7 cellular contexts compared by ENCODE assay signal in genomic region chr14:23057757-23058653, GRCh38. TPM values are rescaled to one million over a fixed set of nuclear protein-coding genes. Genes with fewer than 3 reads are reported as not detected.
DNase-seq lines count a peak whose midpoint lies in the region; ATAC-seq and TF ChIP-seq lines count a peak whose summit lies in the region.

No MANE protein-coding gene starts in this region.

- ATAC-seq in GM19025 (IDR thresholded peaks at IDR 0.05; ENCODE audit: low read depth, unreplicated experiment) (peak; percentile 45), HG03378 (IDR thresholded peaks at IDR 0.05; ENCODE audit: unreplicated experiment) (peak; percentile 67), lung (ENCODE audit: insufficient read depth, low FRiP score) (peak; percentile 80)

- DNase-seq in activated CD4-positive, alpha-beta T cell treated with anti-CD3 and anti-CD28 coated beads for 1 hour = peak; percentile 80
- DNase-seq in dermis blood vessel endothelial cell = peak; percentile 94
- DNase-seq in lung (ENCODE audit: low spot score) = peak; percentile 88
- peak; percentile 78 for DNase-seq in stimulated activated CD8-positive, alpha-beta memory T cell treated with anti-CD3 and anti-CD28 coated beads, Interleukin-12 subunit alpha, Interleukin-12 subunit beta, amount 100 ng/mL, for 1 hour (ENCODE audit: low read depth)
- DNase-seq in NCI-H187 treated with DMSO at 0.1 percent for 48 hours (lab: John Stamatoyannopoulos, UW) = no peak

- peaks cover 9 to 35% of the 10 kb centered on the region in 2 donors for H3K36me3 ChIP-seq in lung (ENCODE audit: control insufficient read depth in 2 of 2, insufficient read depth in 2 of 2, low read length in 2 of 2)

- no peaks in the 10 kb centered on the region for H3K9me3 ChIP-seq in lung (ENCODE audit: control insufficient read depth in 2 of 2, insufficient read depth in 1 of 2, low read length in 1 of 2)

- peak overlapping the region in 1 of 2 donors; percentile 55 for H3K27ac ChIP-seq in lung (ENCODE audit: low read depth in 1 of 2, low read length in 1 of 2)

- peak overlapping the region; percentile 51 for H3K4me3 ChIP-seq in lung

- peaks cover 2 to 8% of the 10 kb centered on the region in 2 donors for H3K4me1 ChIP-seq in lung (ENCODE audit: control insufficient read depth in 2 of 2, insufficient read depth in 2 of 2, low read length in 2 of 2)

- H3K27me3 ChIP-seq in lung (ENCODE audit: control insufficient read depth, insufficient read depth) = no peaks in the 10 kb centered on the region

- WGBS in lung, 2 donors = 1% methylated on average over 50 to 51 of the region's 51 CpGs

- TF ChIP-seq CTCF in lung (IDR thresholded peaks at IDR 0.05; ENCODE audit: control extremely low read depth, extremely low read depth) = peak; percentile 91

RNA-seq across cellular contexts. Expression of gene CDH24, which starts 0.7 kb away (rescaled TPM):
- 7.5 and 16.3 TPM in 2 replicates for total RNA-seq in dermis blood vessel endothelial cell
- total RNA-seq in lung = 1 to 10 TPM; 4.2 to 4.6 TPM
- 1 to 10 TPM; 2.0 to 4.8 TPM for polyA plus RNA-seq in lung

RNA-seq across cellular contexts. Expression of gene PSMB11, which starts 16.0 kb away (rescaled TPM):
- total RNA-seq in dermis blood vessel endothelial cell (not detected in 2 replicates), lung (not detected)
- polyA plus RNA-seq in lung = not detected

RNA-seq across cellular contexts. Expression of gene PSMB5, which starts 23.3 kb away (rescaled TPM):
- total RNA-seq in dermis blood vessel endothelial cell = 271 and 319 TPM in 2 replicates
- 100 to 1,000 TPM in 1 of 2 donors, 10 to 100 TPM in 1; 64.8 to 107 TPM for total RNA-seq in lung
- polyA plus RNA-seq in lung = 100 to 1,000 TPM in 1 of 2 donors, 10 to 100 TPM in 1; 94.6 to 147 TPM

RNA-seq across cellular contexts. Expression of gene ACIN1, which starts 36.9 kb away (rescaled TPM):
- total RNA-seq in dermis blood vessel endothelial cell (65.2 and 76.2 TPM in 2 replicates), lung (100 to 1,000 TPM; 125 to 154 TPM)
- polyA plus RNA-seq in lung = 100 to 1,000 TPM in 1 of 2 donors, 10 to 100 TPM in 1; 76.3 to 106 TPM

RNA-seq across cellular contexts. Expression of gene C14orf119, which starts 37.3 kb away (rescaled TPM):
- total RNA-seq in dermis blood vessel endothelial cell (43.0 and 52.2 TPM in 2 replicates), lung (10 to 100 TPM; 23.9 to 56.7 TPM)
- 10 to 100 TPM; 26.0 to 64.9 TPM for polyA plus RNA-seq in lung
